18 cellular contexts compared by ENCODE assay signal in genomic region chr18:52715421-52715820, GRCh38.
DNase-seq lines count a peak whose midpoint lies in the region; ATAC-seq and TF ChIP-seq lines count a peak whose summit lies in the region.
"Had no signal": no experiment of that assay in that cellular context is flagged by ENCODE, and none has a peak within 500 bp of the region (broad histone marks: within the 10 kb centered on the region; RNA-seq: fewer than 3 reads in every experiment).

No MANE protein-coding gene starts in this region.

- no peaks in the 10 kb centered on the region for H4K20me1 ChIP-seq in BLaER1

- H3K27ac ChIP-seq in BLaER1 (no peak overlapping the region), left lung (no peak overlapping the region), upper lobe of right lung (no peak overlapping the region), suprapubic skin (no peak overlapping the region)
- H3K27ac ChIP-seq: GM23248 had no signal

- peaks cover 5% of the 10 kb centered on the region for H3K9me3 Mint-ChIP-seq in activated naive CD4-positive, alpha-beta T cell treated with anti-CD3 and anti-CD28 coated beads, Interleukin-2, amount 10 ng/mL, durations not matched to agents 7 days and 5 days

- H3K4me1 ChIP-seq in BLaER1 (peaks cover 23% of the 10 kb centered on the region), left lung (no peaks in the 10 kb centered on the region), upper lobe of right lung (no peaks in the 10 kb centered on the region), suprapubic skin (no peaks in the 10 kb centered on the region)
- H3K4me1 ChIP-seq: HAP-1 had no signal

- no peaks in the 10 kb centered on the region for H3K9me3 ChIP-seq in BLaER1
- no peaks in the 10 kb centered on the region for H3K9me3 ChIP-seq in left lung
- H3K9me3 ChIP-seq in upper lobe of right lung = no peaks in the 10 kb centered on the region
- no peaks in the 10 kb centered on the region for H3K9me3 ChIP-seq in suprapubic skin
- H3K9me3 ChIP-seq: HAP-1 had no signal

- CTCF ChIA-PET in activated naive CD4-positive, alpha-beta T cell treated with anti-CD3 and anti-CD28 coated beads, Interleukin-2, amount 10 ng/mL, durations not matched to agents 7 days and 5 days (lab: Charles Lee) = no interaction called here

- no peak overlapping the region for H3K9ac ChIP-seq in BLaER1
- H3K9ac ChIP-seq: GM23248 had no signal

- H3K27me3 ChIP-seq in BLaER1 (no peaks in the 10 kb centered on the region), left lung (no peaks in the 10 kb centered on the region), upper lobe of right lung (no peaks in the 10 kb centered on the region), suprapubic skin (no peaks in the 10 kb centered on the region)

- 63% methylated on average over 4 of the region's 4 CpGs for WGBS in suprapubic skin

- DNase-seq in NCI-H69 (lab: John Stamatoyannopoulos, UW) (peak; percentile 26), left lung (peak in 1 of 2 donors; percentile 41), upper lobe of right lung (no peak), suprapubic skin (ENCODE audit: low spot score in 2 of 2) (no peak)
- no peak for DNase-seq in activated naive CD4-positive, alpha-beta T cell treated with anti-CD3 and anti-CD28 coated beads, Interleukin-2, amount 10 ng/mL, durations not matched to agents 7 days and 5 days
- DNase-seq: C1 segment of cervical spinal cord; CD4-positive, CD25-positive, alpha-beta regulatory T cell; CD8-positive, alpha-beta memory T cell; COR-L47; DMS 273 treated with DMSO at 0.1 percent for 48 hours; DMS53; DND-41; EL; GM23248 had no signal

- H3K4me2 ChIP-seq in BLaER1 = peak overlapping the region; percentile 69; the same call in 1 of the 2 replicates

- intact Hi-C loops in left lung (cut with DNase I) = no loop called here
- intact Hi-C loops in upper lobe of right lung (cut with DNase I) = no loop called here

- TF ChIP-seq POLR2A in suprapubic skin (IDR thresholded peaks at IDR 0.05) = no peak

- no peaks in the 10 kb centered on the region for H3K27me3 Mint-ChIP-seq in activated naive CD4-positive, alpha-beta T cell treated with anti-CD3 and anti-CD28 coated beads, Interleukin-2, amount 10 ng/mL, durations not matched to agents 7 days and 5 days
- H3K27me3 Mint-ChIP-seq: B cell; CD4-positive, CD25-positive, alpha-beta regulatory T cell; CD8-positive, alpha-beta memory T cell had no signal

- no peak overlapping the region for H3K27ac Mint-ChIP-seq in activated naive CD4-positive, alpha-beta T cell treated with anti-CD3 and anti-CD28 coated beads, Interleukin-2, amount 10 ng/mL, durations not matched to agents 7 days and 5 days
- H3K27ac Mint-ChIP-seq: B cell; CD4-positive, CD25-positive, alpha-beta regulatory T cell had no signal

- no peak for TF ChIP-seq CTCF in left lung (IDR thresholded peaks at IDR 0.05)
- no peak for TF ChIP-seq CTCF in upper lobe of right lung (IDR thresholded peaks at IDR 0.05)
- TF ChIP-seq CTCF in suprapubic skin (IDR thresholded peaks at IDR 0.05) = no peak

- no peak for TF ChIP-seq EP300 in suprapubic skin (IDR thresholded peaks at IDR 0.05)

- H3K4me3 ChIP-seq in BLaER1 (no peak overlapping the region), left lung (no peak overlapping the region), upper lobe of right lung (no peak overlapping the region), suprapubic skin (no peak overlapping the region)
- H3K4me3 ChIP-seq: GM23248, HAP-1 had no signal

- H3K4me3 Mint-ChIP-seq in activated naive CD4-positive, alpha-beta T cell treated with anti-CD3 and anti-CD28 coated beads, Interleukin-2, amount 10 ng/mL, durations not matched to agents 7 days and 5 days = no peak overlapping the region
- H3K4me3 Mint-ChIP-seq: B cell; CD4-positive, CD25-positive, alpha-beta regulatory T cell; CD8-positive, alpha-beta memory T cell had no signal

- H3K36me3 ChIP-seq in BLaER1 (no peaks in the 10 kb centered on the region), left lung (no peaks in the 10 kb centered on the region), upper lobe of right lung (no peaks in the 10 kb centered on the region), suprapubic skin (no peaks in the 10 kb centered on the region)
- H3K36me3 ChIP-seq: HAP-1 had no signal

- ATAC-seq in left lung (peak; percentile 68), upper lobe of right lung (peak; percentile 49)
- ATAC-seq: HepG2 had no signal

- H3K36me3 Mint-ChIP-seq in activated naive CD4-positive, alpha-beta T cell treated with anti-CD3 and anti-CD28 coated beads, Interleukin-2, amount 10 ng/mL, durations not matched to agents 7 days and 5 days = no peaks in the 10 kb centered on the region
- H3K36me3 Mint-ChIP-seq: CD4-positive, CD25-positive, alpha-beta regulatory T cell; CD8-positive, alpha-beta memory T cell had no signal

- H3K4me1 Mint-ChIP-seq in activated naive CD4-positive, alpha-beta T cell treated with anti-CD3 and anti-CD28 coated beads, Interleukin-2, amount 10 ng/mL, durations not matched to agents 7 days and 5 days = no peaks in the 10 kb centered on the region
- H3K4me1 Mint-ChIP-seq: B cell; CD4-positive, CD25-positive, alpha-beta regulatory T cell; CD8-positive, alpha-beta memory T cell had no signal
